26 cellular contexts compared by ENCODE assay signal in the genomic region with DNA sequence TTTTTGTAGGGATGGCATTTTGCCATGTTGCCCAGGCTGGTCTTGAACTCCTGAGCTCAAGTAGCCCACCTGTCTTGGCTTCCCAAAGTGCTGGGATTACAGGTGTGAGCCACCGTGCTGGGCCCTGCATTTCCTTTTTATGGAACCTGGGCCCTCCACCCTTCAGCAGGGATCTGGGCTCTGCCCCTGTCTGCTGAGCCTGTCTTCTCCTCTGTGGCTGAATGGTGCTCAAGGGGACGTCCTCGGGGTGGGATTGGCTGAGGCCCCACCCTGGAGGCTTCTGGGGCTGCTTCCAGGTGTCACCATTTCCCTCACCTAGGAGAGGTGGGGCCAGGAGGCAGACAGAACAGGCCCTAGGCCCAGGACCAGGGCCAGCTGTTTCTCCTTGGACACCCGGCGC. TPM values are rescaled to one million over a fixed set of nuclear protein-coding genes. Genes with fewer than 3 reads are reported as not detected.
"Had no signal": no experiment of that assay in that cellular context is flagged by ENCODE, and none has a peak within 500 bp of the region (broad histone marks: within the 10 kb centered on the region; RNA-seq: fewer than 3 reads in every experiment).

No MANE protein-coding gene starts in this region.

- H3K27me3 ChIP-seq: tibial nerve, vagina had no signal

- H3K9me3 ChIP-seq: esophagus squamous epithelium, heart right ventricle, lower lobe of right lung, prostate gland, thoracic aorta, tibial nerve, vagina had no signal

- H3K4me1 ChIP-seq: heart right ventricle, lower lobe of right lung, parathyroid adenoma, prostate gland, tibial nerve, vagina had no signal

- DNase-seq: dermis blood vessel endothelial cell; effector memory CD4-positive, alpha-beta T cell; esophagus squamous epithelium; foreskin melanocyte; glutamatergic neuron; heart right ventricle; hypothalamus; immature natural killer cell; islet precursor cell; left ventricle myocardium superior; lower lobe of right lung; natural killer cell; stimulated activated CD4-positive, alpha-beta T cell treated with anti-CD3 and anti-CD28 coated beads, Interleukin-12 subunit alpha, Interleukin-12 subunit beta, amount 100 ng/mL, for 4 hours; stimulated activated CD4-positive, alpha-beta T cell treated with anti-CD3 and anti-CD28 coated beads, Interleukin-1b, Interleukin-23, amount 100 ng/mL, for 48 hours; stimulated activated CD4-positive, alpha-beta T cell treated with anti-CD3 and anti-CD28 coated beads, Interleukin-4, amount 100 ng/mL, for 1 hour; stimulated activated CD8-positive, alpha-beta memory T cell treated with anti-CD3 and anti-CD28 coated beads, Interleukin-4, amount 100 ng/mL, for 48 hours had no signal

- ATAC-seq: heart right ventricle, left ventricle myocardium superior, lower lobe of right lung, natural killer cell, right cardiac atrium had no signal

- H3K9ac ChIP-seq: parathyroid adenoma had no signal

- H2AFZ ChIP-seq: parathyroid adenoma had no signal

- H3K4me3 ChIP-seq: coronary artery, esophagus squamous epithelium, heart right ventricle, lower lobe of right lung, prostate gland, skin epidermis, thoracic aorta, tibial nerve, vagina had no signal

- H3K36me3 ChIP-seq: esophagus squamous epithelium, heart right ventricle, lower lobe of right lung, prostate gland, thoracic aorta, tibial nerve, vagina had no signal

- H3K79me2 ChIP-seq: parathyroid adenoma had no signal

- H3K27ac ChIP-seq: coronary artery, esophagus squamous epithelium, heart right ventricle, lower lobe of right lung, parathyroid adenoma, prostate gland, skin epidermis, thoracic aorta, tibial nerve, vagina had no signal

RNA-seq across cellular contexts. Expression of gene FAM241B, which starts 18.4 kb away (rescaled TPM):
- total RNA-seq: dermis blood vessel endothelial cell, endothelial cell of umbilical vein, mononuclear cell had no signal
